In the genomic region with DNA sequence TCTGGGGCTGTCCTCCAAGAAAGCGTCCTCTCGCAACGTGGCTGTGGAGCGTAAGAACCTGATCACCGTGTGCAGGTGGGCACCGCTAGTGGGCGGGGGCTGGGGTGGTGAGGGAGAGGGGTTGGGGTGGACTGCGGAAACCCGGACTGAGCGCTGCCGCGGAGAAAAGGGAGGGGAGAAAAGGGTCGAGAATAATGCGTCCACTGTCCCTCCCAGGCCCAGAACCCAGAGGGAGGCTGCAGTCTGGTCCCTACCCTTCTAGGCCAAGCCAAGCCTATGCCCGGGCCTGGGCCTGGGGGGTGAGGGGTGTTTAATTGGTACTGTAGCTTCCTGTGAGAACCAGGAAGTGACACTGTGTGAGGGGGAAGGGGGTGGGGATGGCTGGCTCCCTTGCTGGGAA, we compare ENCODE assay signal across 8 cellular contexts. TPM values are rescaled to one million over a fixed set of nuclear protein-coding genes. Genes with fewer than 3 reads are reported as not detected.
A peak's percentile ranks its signal among the peaks of the same experiment; 100 is the strongest.
DNase-seq lines count a peak whose midpoint lies in the region; ATAC-seq and TF ChIP-seq lines count a peak whose summit lies in the region.

No MANE protein-coding gene starts in this region.

- WGBS in ovary, 3 donors = 2 to 3% (median 2%) methylated on average over 15 of the region's 15 CpGs

- H3K27me3 ChIP-seq in ovary (no peaks in the 10 kb centered on the region), foreskin keratinocyte (peaks cover 24% of the 10 kb centered on the region)

- no peak for ATAC-seq in effector memory CD8-positive, alpha-beta T cell (replicated peaks)
- ATAC-seq in GM18519 (IDR thresholded peaks at IDR 0.05; ENCODE audit: low FRiP score, unreplicated experiment) (no peak), foreskin keratinocyte (no peak)

- no peaks in the 10 kb centered on the region for H3K9me3 Mint-ChIP-seq in effector memory CD8-positive, alpha-beta T cell

- no peak overlapping the region for H3K27ac Mint-ChIP-seq in effector memory CD8-positive, alpha-beta T cell

- TF ChIP-seq CTCF in ovary (IDR thresholded peaks at IDR 0.05) = no peak
- no peak for TF ChIP-seq CTCF in foreskin keratinocyte (conservative IDR thresholded peaks at IDR 0.05)

- H3K4me3 Mint-ChIP-seq in effector memory CD8-positive, alpha-beta T cell = peak overlapping the region; percentile 45 to 60

- no peak for TF ChIP-seq EP300 in ovary (IDR thresholded peaks at IDR 0.05)

- H3K4me1 ChIP-seq in ovary (ENCODE audit: insufficient read depth) (peaks cover 6% of the 10 kb centered on the region), foreskin keratinocyte (no peaks in the 10 kb centered on the region)

- H3K36me3 ChIP-seq in ovary = no peaks in the 10 kb centered on the region

- H3K27ac ChIP-seq in ovary = no peak overlapping the region
- no peak overlapping the region for H3K27ac ChIP-seq in foreskin keratinocyte

- H3K4me1 Mint-ChIP-seq in effector memory CD8-positive, alpha-beta T cell (ENCODE audit: low read depth in 2 of 2) = peaks cover 8 to 17% of the 10 kb centered on the region in 2 donors

- intact Hi-C loops in ovary (cut with DNase I) = loop anchor here in 1 of 4 donors (5.0 kb wide), 1 partner anchor 87 kb away; no protein-coding TSS in a partner anchor

- DNase-seq in DMS153 (lab: John Stamatoyannopoulos, UW) (peak; percentile 27), NCI-H146 (lab: John Stamatoyannopoulos, UW) (peak; percentile 55), ovary (peak in 1 of 5 donors; percentile 47), NCI-H2107 (lab: John Stamatoyannopoulos, UW) (no peak), foreskin keratinocyte (no peak)
- no peak for DNase-seq in effector memory CD8-positive, alpha-beta T cell
- DNase-seq in activated CD4-positive, alpha-beta T cell treated with anti-CD3 and anti-CD28 coated beads, Interleukin-2, amount 50 U/mL, for 4 hours = no peak

- TF ChIP-seq POLR2A in ovary (IDR thresholded peaks at IDR 0.05) = no peak

- H3K9me3 ChIP-seq in ovary = no peaks in the 10 kb centered on the region

- peaks cover 2% of the 10 kb centered on the region for H3K36me3 Mint-ChIP-seq in effector memory CD8-positive, alpha-beta T cell (ENCODE audit: insufficient read depth)

- peak overlapping the region; percentile 23 for H3K4me3 ChIP-seq in ovary

- peaks cover 25 to 74% of the 10 kb centered on the region in 2 donors for H3K27me3 Mint-ChIP-seq in effector memory CD8-positive, alpha-beta T cell

RNA-seq across cellular contexts. Expression of a gene that starts 0.5 kb away (rescaled TPM):
- 1 to 10 TPM in 3 of 7 donors, under 1 TPM in 4; 0.24 to 5.4 (median 0.69) TPM for total RNA-seq in ovary
- 1 to 10 TPM; 1.9 to 2.1 TPM for polyA plus RNA-seq in ovary
- total RNA-seq in foreskin keratinocyte = 0.14 and 0.18 TPM in 2 replicates
- polyA plus RNA-seq in foreskin keratinocyte = 0.26 and 0.52 TPM in 2 replicates

RNA-seq across cellular contexts. Expression of a gene that starts 15.8 kb away (rescaled TPM):
- total RNA-seq in ovary (100 to 1,000 TPM in 1 of 7 donors, 10 to 100 TPM in 6; 47.7 to 111 (median 64.0) TPM), foreskin keratinocyte (171 and 183 TPM in 2 replicates)
- polyA plus RNA-seq in ovary (10 to 100 TPM; 15.9 to 46.1 TPM), foreskin keratinocyte (249 and 257 TPM in 2 replicates)

RNA-seq across cellular contexts. Expression of a gene that starts 36.2 kb away (rescaled TPM):
- total RNA-seq in ovary (100 to 1,000 TPM in 4 of 7 donors, 10 to 100 TPM in 3; 79.7 to 173 (median 112) TPM), foreskin keratinocyte (272 and 283 TPM in 2 replicates)
- polyA plus RNA-seq in ovary (10 to 100 TPM; 70.6 to 86.5 TPM), foreskin keratinocyte (290 and 301 TPM in 2 replicates)

RNA-seq across cellular contexts. Expression of a gene that starts 40.9 kb away (rescaled TPM):
- 1 to 10 TPM in 1 of 7 donors, under 1 TPM in 3, not detected in 3; 0.08 to 3.2 (median 0.35) TPM for total RNA-seq in ovary
- not detected for polyA plus RNA-seq in ovary
- not detected in 2 replicates for total RNA-seq in foreskin keratinocyte
- polyA plus RNA-seq in foreskin keratinocyte = not detected in 2 replicates

RNA-seq across cellular contexts. Expression of a gene that starts 54.8 kb away (rescaled TPM):
- 10 to 100 TPM in 6 of 7 donors, 1 to 10 TPM in 1; 8.5 to 23.7 (median 11.5) TPM for total RNA-seq in ovary
- polyA plus RNA-seq in ovary = 1 to 10 TPM in 1 of 2 donors, under 1 TPM in 1; 0.17 to 3.6 TPM
- 1.4 and 1.6 TPM in 2 replicates for total RNA-seq in foreskin keratinocyte
- polyA plus RNA-seq in foreskin keratinocyte = 0.98 and 1.3 TPM in 2 replicates

Comparison
In these comparisons a context has a peak if more than half of its experiments do, and no peak if none do; other contexts are left out.
1. DNase-seq: peak in DMS153 (single experiment) and NCI-H146 (single experiment); none in effector memory CD8-positive, alpha-beta T cell (0 of 3), NCI-H2107 (single experiment), foreskin keratinocyte (0 of 2) and activated CD4-positive, alpha-beta T cell treated with anti-CD3 and anti-CD28 coated beads, Interleukin-2, amount 50 U/mL, for 4 hours (0 of 2).